In the genomic region with DNA sequence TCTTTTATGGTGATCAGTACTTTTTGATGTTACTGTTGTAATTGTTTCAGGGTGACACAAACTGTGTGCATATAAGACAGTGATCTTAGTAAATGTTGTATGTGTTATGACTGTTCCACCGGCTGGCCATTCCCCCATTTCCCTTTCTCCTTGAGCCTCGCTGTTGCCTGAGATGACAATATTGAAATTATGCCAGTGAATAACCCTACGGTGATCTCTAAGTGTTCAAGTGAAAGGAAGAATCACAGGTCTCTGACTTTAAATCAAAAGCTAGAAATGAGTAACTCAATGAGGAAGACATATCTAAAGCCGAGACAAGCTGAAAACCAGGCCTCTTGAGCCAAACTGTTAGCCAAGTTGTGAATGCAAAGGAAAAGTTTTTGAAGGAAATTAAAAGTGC, we compare ENCODE assay signal across 14 cellular contexts. TPM values are rescaled to one million over a fixed set of nuclear protein-coding genes. Genes with fewer than 3 reads are reported as not detected.
A peak's percentile ranks its signal among the peaks of the same experiment; 100 is the strongest.
DNase-seq lines count a peak whose midpoint lies in the region; ATAC-seq and TF ChIP-seq lines count a peak whose summit lies in the region.
"Had no signal": no experiment of that assay in that cellular context is flagged by ENCODE, and none has a peak within 500 bp of the region (broad histone marks: within the 10 kb centered on the region; RNA-seq: fewer than 3 reads in every experiment).

No MANE protein-coding gene starts in this region.

- H3K36me3 Mint-ChIP-seq in natural killer cell treated with Interleukin-12 subunit alpha and Interleukin-12 subunit beta and Interleukin-15 and Interleukin-18, amount 100 ng/mL, for 72 hours, result peaks cover 10% of the 10 kb centered on the region
- H3K36me3 Mint-ChIP-seq in natural killer cell, result no peaks in the 10 kb centered on the region
- H3K36me3 Mint-ChIP-seq in naive thymus-derived CD4-positive, alpha-beta T cell, result peaks cover 4 to 68% (median 55%) of the 10 kb centered on the region in 5 donors

- H3K4me3 Mint-ChIP-seq in natural killer cell treated with Interleukin-12 subunit alpha and Interleukin-12 subunit beta and Interleukin-15 and Interleukin-18, amount 100 ng/mL, for 72 hours, result peak overlapping the region; percentile 6
- no peak overlapping the region for H3K4me3 Mint-ChIP-seq in natural killer cell
- peak overlapping the region in 1 of 10 donors; percentile 30 for H3K4me3 Mint-ChIP-seq in naive thymus-derived CD4-positive, alpha-beta T cell
- H3K4me3 Mint-ChIP-seq: activated naive CD8-positive, alpha-beta T cell treated with anti-CD3 and anti-CD28 coated beads, Interleukin-2, amount 50 U/mL, for 24 hours had no signal

- H3K9me3 Mint-ChIP-seq in natural killer cell treated with Interleukin-12 subunit alpha and Interleukin-12 subunit beta and Interleukin-15 and Interleukin-18, amount 100 ng/mL, for 72 hours, result no peaks in the 10 kb centered on the region
- peaks cover 2% of the 10 kb centered on the region in 2 donors for H3K9me3 Mint-ChIP-seq in natural killer cell
- peaks cover 4 to 51% (median 20%) of the 10 kb centered on the region in 11 donors for H3K9me3 Mint-ChIP-seq in naive thymus-derived CD4-positive, alpha-beta T cell

- DNase-seq in natural killer cell treated with Interleukin-12 subunit alpha and Interleukin-12 subunit beta and Interleukin-15 and Interleukin-18, amount 100 ng/mL, for 72 hours (ENCODE audit: low spot score), result no peak
- DNase-seq in natural killer cell (no peak), nucleus accumbens (lab: John Stamatoyannopoulos, UW) (no peak), HUDEP-2 (lab: John Stamatoyannopoulos, UW; ENCODE audit: unreplicated experiment in 76 of 76) (no peak)
- DNase-seq in activated naive CD4-positive, alpha-beta T cell treated with Interleukin-2 at 50 U/mL for 16 hours, result no peak
- DNase-seq in naive thymus-derived CD4-positive, alpha-beta T cell, result no peak
- DNase-seq: activated naive CD8-positive, alpha-beta T cell treated with anti-CD3 and anti-CD28 coated beads, Interleukin-2, amount 50 U/mL, for 24 hours; Calu3; midbrain; NCI-H1105; NCI-H2227 treated with DMSO at 0.1 percent for 48 hours had no signal

- H3K27me3 ChIP-seq in naive thymus-derived CD4-positive, alpha-beta T cell (ENCODE audit: control insufficient read depth in 2 of 2, insufficient read depth in 2 of 2, low read length in 2 of 2), result no peaks in the 10 kb centered on the region

- intact Hi-C loops in natural killer cell (cut with micrococcal nuclease), result no loop called here
- intact Hi-C loops in naive thymus-derived CD4-positive, alpha-beta T cell (cut with micrococcal nuclease), result no loop called here

- peaks cover 0 to 3% (median 0%) of the 10 kb centered on the region in 3 experiments for H3K9me3 ChIP-seq in naive thymus-derived CD4-positive, alpha-beta T cell (ENCODE audit: control insufficient read depth in 2 of 3, low read length in 3 of 3)

- CTCF ChIA-PET in naive thymus-derived CD4-positive, alpha-beta T cell (lab: Charles Lee), result no interaction called here

- POLR2A ChIA-PET in naive thymus-derived CD4-positive, alpha-beta T cell (lab: Charles Lee), result no interaction called here

- peaks cover 10 to 25% of the 10 kb centered on the region in 2 donors for H3K4me1 Mint-ChIP-seq in natural killer cell treated with Interleukin-12 subunit alpha and Interleukin-12 subunit beta and Interleukin-15 and Interleukin-18, amount 100 ng/mL, for 72 hours (ENCODE audit: low read depth in 2 of 2)
- H3K4me1 Mint-ChIP-seq in natural killer cell, result peaks cover 6 to 21% of the 10 kb centered on the region in 2 donors
- peaks cover 0 to 15% (median 8%) of the 10 kb centered on the region in 7 donors for H3K4me1 Mint-ChIP-seq in naive thymus-derived CD4-positive, alpha-beta T cell

- H3K36me3 ChIP-seq in naive thymus-derived CD4-positive, alpha-beta T cell (ENCODE audit: control insufficient read depth in 2 of 3, insufficient read depth in 3 of 3, low read length in 3 of 3), result no peaks in the 10 kb centered on the region

- no peak overlapping the region for H3K27ac Mint-ChIP-seq in natural killer cell treated with Interleukin-12 subunit alpha and Interleukin-12 subunit beta and Interleukin-15 and Interleukin-18, amount 100 ng/mL, for 72 hours
- peak overlapping the region in 1 of 2 donors; percentile 36 for H3K27ac Mint-ChIP-seq in natural killer cell
- H3K27ac Mint-ChIP-seq in naive thymus-derived CD4-positive, alpha-beta T cell, result no peak overlapping the region
- H3K27ac Mint-ChIP-seq: activated naive CD8-positive, alpha-beta T cell treated with anti-CD3 and anti-CD28 coated beads, Interleukin-2, amount 50 U/mL, for 24 hours had no signal

- TF ChIP-seq CTCF in natural killer cell (IDR thresholded peaks at IDR 0.05), result no peak

- no peak overlapping the region for H3K27ac ChIP-seq in naive thymus-derived CD4-positive, alpha-beta T cell (ENCODE audit: low read depth, low read length)
- H3K27ac ChIP-seq: skin epidermis had no signal

- no peak overlapping the region for H3K4me3 ChIP-seq in naive thymus-derived CD4-positive, alpha-beta T cell (ENCODE audit: low read length)
- H3K4me3 ChIP-seq: skin epidermis had no signal

- peak in 1 of 2 donors; percentile 92 for ATAC-seq in natural killer cell treated with Interleukin-12 subunit alpha and Interleukin-12 subunit beta and Interleukin-15 and Interleukin-18, amount 100 ng/mL, for 72 hours
- no peak for ATAC-seq in natural killer cell
- peak; percentile 77 for ATAC-seq in GM21619 (IDR thresholded peaks at IDR 0.05; ENCODE audit: unreplicated experiment)
- ATAC-seq in HG03175 (IDR thresholded peaks at IDR 0.05; ENCODE audit: unreplicated experiment), result peak; percentile 77
- no peak for ATAC-seq in naive thymus-derived CD4-positive, alpha-beta T cell
- ATAC-seq: activated naive CD8-positive, alpha-beta T cell treated with anti-CD3 and anti-CD28 coated beads, Interleukin-2, amount 50 U/mL, for 24 hours had no signal

- peaks cover 0 to 3% of the 10 kb centered on the region in 2 donors for H3K4me1 ChIP-seq in naive thymus-derived CD4-positive, alpha-beta T cell (ENCODE audit: control insufficient read depth in 2 of 2, insufficient read depth in 2 of 2, low read length in 2 of 2)

- no peaks in the 10 kb centered on the region for H3K27me3 Mint-ChIP-seq in natural killer cell treated with Interleukin-12 subunit alpha and Interleukin-12 subunit beta and Interleukin-15 and Interleukin-18, amount 100 ng/mL, for 72 hours
- H3K27me3 Mint-ChIP-seq in natural killer cell (ENCODE audit: low read depth in 2 of 2), result no peaks in the 10 kb centered on the region
- H3K27me3 Mint-ChIP-seq in naive thymus-derived CD4-positive, alpha-beta T cell, result no peaks in the 10 kb centered on the region
- H3K27me3 Mint-ChIP-seq: activated naive CD8-positive, alpha-beta T cell treated with anti-CD3 and anti-CD28 coated beads, Interleukin-2, amount 50 U/mL, for 24 hours had no signal

RNA-seq across cellular contexts. Expression of gene TULP4, which starts 32.3 kb away (rescaled TPM):
- total RNA-seq in natural killer cell treated with Interleukin-12 subunit alpha and Interleukin-12 subunit beta and Interleukin-15 and Interleukin-18, amount 100 ng/mL, for 72 hours, result 10 to 100 TPM; 16.5 to 30.4 TPM
- 10 to 100 TPM; 75.2 to 89.5 (median 88.3) TPM for total RNA-seq in natural killer cell
- 10 to 100 TPM; 37.2 to 79.0 (median 65.3) TPM for total RNA-seq in naive thymus-derived CD4-positive, alpha-beta T cell
- polyA plus RNA-seq in naive thymus-derived CD4-positive, alpha-beta T cell, result 10 to 100 TPM; 33.3 to 34.9 TPM

Comparison
In these comparisons a context has a peak if more than half of its experiments do, and no peak if none do; other contexts are left out.
1. ATAC-seq: peak in GM21619 (single experiment) and HG03175 (single experiment); none in natural killer cell (0 of 3) and naive thymus-derived CD4-positive, alpha-beta T cell (single experiment).